Comparison of ENCODE assay signal across 15 cellular contexts in genomic region chr7:45717537-45718235, GRCh38.
"Had no signal": no experiment of that assay in that cellular context is flagged by ENCODE, and none has a peak within 500 bp of the region (broad histone marks: within the 10 kb centered on the region; RNA-seq: fewer than 3 reads in every experiment).

No MANE protein-coding gene starts in this region.

- H3K36me3 ChIP-seq: brain microvascular endothelial cell, neutrophil, vagina had no signal

- H3K4me3 Mint-ChIP-seq: activated B cell treated with CpG ODN at 0.5 μM for 24 hours; activated naive CD8-positive, alpha-beta T cell; mesothelial cell of epicardium; stimulated activated effector memory CD8-positive, alpha-beta T cell treated with anti-CD3 and anti-CD28 coated beads, Interleukin-12 subunit alpha, Interleukin-12 subunit beta, amount 100 ng/mL, for 72 hours; T-cell had no signal

- H3K9me3 ChIP-seq: lower lobe of right lung, neutrophil, tibial artery, vagina had no signal

- H3K4me3 ChIP-seq: lower lobe of right lung, tibial artery, vagina had no signal

- H3K27ac Mint-ChIP-seq: activated B cell treated with CpG ODN at 0.5 μM for 24 hours; activated naive CD8-positive, alpha-beta T cell; mesothelial cell of epicardium; stimulated activated effector memory CD8-positive, alpha-beta T cell treated with anti-CD3 and anti-CD28 coated beads, Interleukin-12 subunit alpha, Interleukin-12 subunit beta, amount 100 ng/mL, for 72 hours; T-cell had no signal

- DNase-seq: activated B cell treated with CpG ODN at 0.5 μM for 24 hours; activated CD4-positive, alpha-beta T cell treated with anti-CD3 and anti-CD28 coated beads, Interleukin-2, amount 50 U/mL, for 1 hour; activated gamma-delta T cell; brain microvascular endothelial cell; foreskin melanocyte; lower lobe of right lung; small intestine; T-cell; T1000; tibial artery had no signal

- H3K27me3 ChIP-seq: brain microvascular endothelial cell, neutrophil, vagina had no signal

- H3K9me3 Mint-ChIP-seq: activated B cell treated with CpG ODN at 0.5 μM for 24 hours; mesothelial cell of epicardium; stimulated activated effector memory CD8-positive, alpha-beta T cell treated with anti-CD3 and anti-CD28 coated beads, Interleukin-12 subunit alpha, Interleukin-12 subunit beta, amount 100 ng/mL, for 72 hours; T-cell had no signal

- H3K4me1 ChIP-seq: tibial artery, vagina had no signal

- H3K4me1 Mint-ChIP-seq: activated B cell treated with CpG ODN at 0.5 μM for 24 hours; mesothelial cell of epicardium; stimulated activated effector memory CD8-positive, alpha-beta T cell treated with anti-CD3 and anti-CD28 coated beads, Interleukin-12 subunit alpha, Interleukin-12 subunit beta, amount 100 ng/mL, for 72 hours; T-cell had no signal

- H3K36me3 Mint-ChIP-seq: mesothelial cell of epicardium had no signal

- H3K27ac ChIP-seq: brain microvascular endothelial cell, lower lobe of right lung, neutrophil, tibial artery, vagina had no signal

- H3K27me3 Mint-ChIP-seq: activated B cell treated with CpG ODN at 0.5 μM for 24 hours; activated naive CD8-positive, alpha-beta T cell had no signal

- ATAC-seq: lower lobe of right lung; stimulated activated effector memory CD8-positive, alpha-beta T cell treated with anti-CD3 and anti-CD28 coated beads, Interleukin-12 subunit alpha, Interleukin-12 subunit beta, amount 100 ng/mL, for 72 hours; T-cell had no signal
